Comparison of ENCODE assay signal across 1 cellular context in the genomic region with DNA sequence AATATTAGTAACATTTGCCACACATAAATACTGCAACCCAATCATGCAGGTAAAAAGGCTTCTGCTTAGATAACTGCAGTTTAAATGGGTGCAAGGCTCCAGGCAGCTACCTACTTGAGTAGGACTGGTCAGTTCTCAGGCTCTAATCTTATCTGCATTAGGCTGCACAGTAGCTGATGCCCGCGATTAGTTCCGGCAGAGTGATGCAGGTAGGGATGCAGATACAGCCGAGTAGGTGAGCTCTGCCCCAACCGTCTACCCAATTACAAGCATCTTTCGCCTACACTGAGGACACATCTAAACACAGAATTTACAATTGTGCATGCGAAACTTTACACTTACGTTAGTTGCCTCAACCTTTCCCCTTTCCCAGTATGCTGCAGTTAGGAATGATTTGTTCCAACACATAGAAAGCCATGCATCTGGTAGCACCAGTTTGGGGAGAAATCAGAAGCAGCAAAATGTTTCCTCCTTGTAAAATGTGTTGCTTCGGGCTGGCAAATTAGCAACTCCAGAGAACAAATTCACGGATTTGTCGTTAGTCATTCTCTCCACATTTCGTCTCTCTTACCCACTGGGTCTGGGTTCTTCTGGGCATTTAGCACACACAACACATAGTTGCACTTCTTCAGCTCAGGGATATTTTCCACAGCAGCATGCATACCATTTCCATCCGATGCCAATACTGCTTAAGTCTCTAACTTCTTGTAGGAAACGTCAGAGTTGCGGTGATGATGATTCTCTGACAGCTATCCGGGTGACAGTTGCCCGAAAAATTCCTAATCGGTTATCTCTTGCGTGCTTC.
TF ChIP-seq lines count a peak whose summit lies in the region.

No MANE protein-coding gene starts in this region.

TF ChIP-seq in SK-N-SH, 30 proteins besides CTCF, POLR2A, EP300 and RAD21 (continued from another document):
- TF ChIP-seq, protein P1, sequence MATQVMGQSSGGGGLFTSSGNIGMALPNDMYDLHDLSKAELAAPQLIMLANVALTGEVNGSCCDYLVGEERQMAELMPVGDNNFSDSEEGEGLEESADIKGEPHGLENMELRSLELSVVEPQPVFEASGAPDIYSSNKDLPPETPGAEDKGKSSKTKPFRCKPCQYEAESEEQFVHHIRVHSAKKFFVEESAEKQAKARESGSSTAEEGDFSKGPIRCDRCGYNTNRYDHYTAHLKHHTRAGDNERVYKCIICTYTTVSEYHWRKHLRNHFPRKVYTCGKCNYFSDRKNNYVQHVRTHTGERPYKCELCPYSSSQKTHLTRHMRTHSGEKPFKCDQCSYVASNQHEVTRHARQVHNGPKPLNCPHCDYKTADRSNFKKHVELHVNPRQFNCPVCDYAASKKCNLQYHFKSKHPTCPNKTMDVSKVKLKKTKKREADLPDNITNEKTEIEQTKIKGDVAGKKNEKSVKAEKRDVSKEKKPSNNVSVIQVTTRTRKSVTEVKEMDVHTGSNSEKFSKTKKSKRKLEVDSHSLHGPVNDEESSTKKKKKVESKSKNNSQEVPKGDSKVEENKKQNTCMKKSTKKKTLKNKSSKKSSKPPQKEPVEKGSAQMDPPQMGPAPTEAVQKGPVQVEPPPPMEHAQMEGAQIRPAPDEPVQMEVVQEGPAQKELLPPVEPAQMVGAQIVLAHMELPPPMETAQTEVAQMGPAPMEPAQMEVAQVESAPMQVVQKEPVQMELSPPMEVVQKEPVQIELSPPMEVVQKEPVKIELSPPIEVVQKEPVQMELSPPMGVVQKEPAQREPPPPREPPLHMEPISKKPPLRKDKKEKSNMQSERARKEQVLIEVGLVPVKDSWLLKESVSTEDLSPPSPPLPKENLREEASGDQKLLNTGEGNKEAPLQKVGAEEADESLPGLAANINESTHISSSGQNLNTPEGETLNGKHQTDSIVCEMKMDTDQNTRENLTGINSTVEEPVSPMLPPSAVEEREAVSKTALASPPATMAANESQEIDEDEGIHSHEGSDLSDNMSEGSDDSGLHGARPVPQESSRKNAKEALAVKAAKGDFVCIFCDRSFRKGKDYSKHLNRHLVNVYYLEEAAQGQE (IDR thresholded peaks at IDR 0.05; ENCODE audit: low read depth, low read length), result no peak
- no peak for TF ChIP-seq RXRA (IDR thresholded peaks at IDR 0.05; ENCODE audit: borderline replicate concordance, low read depth)
- TF ChIP-seq GABPA (IDR thresholded peaks at IDR 0.05; ENCODE audit: low read depth), result no peak
- TF ChIP-seq MEF2A (IDR thresholded peaks at IDR 0.05; ENCODE audit: borderline replicate concordance, low read depth), result no peak
- peak; percentile 37 for TF ChIP-seq GATA2 (CRISPR knock-in tag; IDR thresholded peaks at IDR 0.05)
- TF ChIP-seq JUND (IDR thresholded peaks at IDR 0.05), result no peak
- TF ChIP-seq CHD2 (IDR thresholded peaks at IDR 0.05; ENCODE audit: low read length, partially characterized antibody), result peak; percentile 25
- no peak for TF ChIP-seq TCF12 (IDR thresholded peaks at IDR 0.05)
